In the genomic region with DNA sequence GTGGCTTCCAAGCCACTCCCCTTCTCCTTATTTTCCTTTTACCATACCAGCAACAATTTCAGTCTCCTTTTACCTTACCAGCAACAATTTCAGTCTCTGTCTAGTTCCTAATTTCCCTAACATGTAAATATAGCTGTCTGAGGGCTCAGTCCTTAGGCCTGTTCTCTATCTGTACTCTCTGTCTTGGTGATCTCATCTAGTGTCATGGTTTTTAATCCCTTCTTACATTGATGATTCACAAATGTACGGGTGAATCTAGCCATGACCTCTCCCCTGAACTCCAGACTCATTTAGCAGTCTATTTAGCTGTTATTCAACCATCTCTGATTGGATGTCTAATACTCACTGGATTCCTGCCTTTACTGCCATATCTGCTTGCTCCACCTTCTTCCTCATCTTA, we compare ENCODE assay signal across 9 cellular contexts. TPM values are rescaled to one million over a fixed set of nuclear protein-coding genes. Genes with fewer than 3 reads are reported as not detected.
DNase-seq lines count a peak whose midpoint lies in the region; ATAC-seq and TF ChIP-seq lines count a peak whose summit lies in the region.
"Had no signal": no experiment of that assay in that cellular context is flagged by ENCODE, and none has a peak within 500 bp of the region (broad histone marks: within the 10 kb centered on the region; RNA-seq: fewer than 3 reads in every experiment).

No MANE protein-coding gene starts in this region.

- H3K9me3 Mint-ChIP-seq in glutamatergic neuron (ENCODE audit: unreplicated experiment): no peaks in the 10 kb centered on the region
- H3K9me3 Mint-ChIP-seq: H9 had no signal

- H3K27me3 Mint-ChIP-seq in glutamatergic neuron (ENCODE audit: unreplicated experiment): no peaks in the 10 kb centered on the region

- no peak overlapping the region for H3K27ac Mint-ChIP-seq in glutamatergic neuron (ENCODE audit: unreplicated experiment)
- H3K27ac Mint-ChIP-seq: H9 had no signal

- ATAC-seq in GM18867 (IDR thresholded peaks at IDR 0.05; ENCODE audit: unreplicated experiment) (peak; percentile 64), HG02759 (IDR thresholded peaks at IDR 0.05; ENCODE audit: unreplicated experiment) (peak; percentile 45)

- H3K4me3 Mint-ChIP-seq in glutamatergic neuron (ENCODE audit: unreplicated experiment): no peak overlapping the region
- H3K4me3 Mint-ChIP-seq: H9 had no signal

- DNase-seq in RKO (ENCODE audit: low spot score) (peak; percentile 80), non-pigmented ciliary epithelial cell (ENCODE audit: low read depth) (peak; percentile 93), NCI-H526 (lab: John Stamatoyannopoulos, UW) (no peak), glutamatergic neuron (no peak), NCI-H1930 (lab: John Stamatoyannopoulos, UW) (no peak), amniotic stem cell (lab: John Stamatoyannopoulos, UW) (no peak)
- DNase-seq: H9 had no signal

- no peak for TF ChIP-seq CTCF in glutamatergic neuron (IDR thresholded peaks at IDR 0.05; ENCODE audit: partially characterized antibody, unreplicated experiment)

- H3K36me3 Mint-ChIP-seq in glutamatergic neuron (ENCODE audit: unreplicated experiment): no peaks in the 10 kb centered on the region

- H3K4me1 Mint-ChIP-seq in glutamatergic neuron (ENCODE audit: low read depth, unreplicated experiment): no peaks in the 10 kb centered on the region
- H3K4me1 Mint-ChIP-seq: H9 had no signal

RNA-seq across cellular contexts. Expression of gene IL15, which starts 7.2 kb away (rescaled TPM):
- not detected for total RNA-seq in glutamatergic neuron (ENCODE audit: unreplicated experiment)

Comparison
In these comparisons a context has a peak if more than half of its experiments do, and no peak if none do; other contexts are left out.
1. DNase-seq: peak in RKO (single experiment) and non-pigmented ciliary epithelial cell (single experiment); none in NCI-H526 (0 of 2), glutamatergic neuron (single experiment), NCI-H1930 (0 of 2) and amniotic stem cell (single experiment).